Comparison of ENCODE assay signal across 17 cellular contexts in the genomic region with DNA sequence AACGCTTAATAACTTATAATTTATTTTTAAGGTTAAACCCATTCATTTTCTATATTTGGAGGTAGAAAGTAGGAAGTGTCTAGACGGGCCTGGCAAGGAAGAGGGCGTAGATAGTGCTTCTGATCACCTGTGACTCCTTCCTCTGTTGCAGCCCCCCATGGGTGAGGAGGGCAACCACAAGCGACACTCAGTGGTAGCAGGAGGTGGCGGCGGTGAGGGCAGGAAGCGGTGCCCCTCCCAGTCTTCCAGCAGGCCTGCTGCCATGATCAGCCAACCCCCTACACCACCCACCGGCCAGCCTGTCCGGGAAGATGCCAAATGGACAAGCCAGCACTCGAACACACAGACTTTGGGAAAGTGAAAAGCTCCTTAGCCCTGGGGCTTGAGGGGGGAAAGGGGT. TPM values are rescaled to one million over a fixed set of nuclear protein-coding genes. Genes with fewer than 3 reads are reported as not detected.
DNase-seq lines count a peak whose midpoint lies in the region; ATAC-seq and TF ChIP-seq lines count a peak whose summit lies in the region.
"Had no signal": no experiment of that assay in that cellular context is flagged by ENCODE, and none has a peak within 500 bp of the region (broad histone marks: within the 10 kb centered on the region; RNA-seq: fewer than 3 reads in every experiment).

No MANE protein-coding gene starts in this region.

- peak; percentile 19 for DNase-seq in activated CD4-positive, alpha-beta T cell treated with anti-CD3 and anti-CD28 coated beads for 36 hours
- DNase-seq in activated CD4-positive, alpha-beta T cell treated with anti-CD3 and anti-CD28 coated beads for 1 hour: no peak
- peak in 3 of 5 experiments; percentile 14 to 70 (median 55) for DNase-seq in T-helper 2 cell
- DNase-seq in activated naive CD8-positive, alpha-beta T cell treated with anti-CD3 and anti-CD28 coated beads, Interleukin-2, amount 10 ng/mL, durations not matched to agents 7 days and 5 days: peak; percentile 62
- DNase-seq in stimulated activated CD8-positive, alpha-beta memory T cell treated with anti-CD3 and anti-CD28 coated beads, Interleukin-12 subunit alpha, Interleukin-12 subunit beta, amount 100 ng/mL, for 4 hours (ENCODE audit: low read depth): peak; percentile 13
- DNase-seq in nucleus accumbens (lab: John Stamatoyannopoulos, UW): no peak
- no peak for DNase-seq in lower lobe of right lung
- DNase-seq in vagina (ENCODE audit: extremely low spot score in 2 of 2): no peak
- DNase-seq: dermis blood vessel endothelial cell, NCI-H2029, NCI-H748 treated with DMSO at 0.1 percent for 48 hours, RPMI8226, T1000, upper lobe of left lung had no signal

- CTCF ChIA-PET in activated CD4-positive, alpha-beta T cell treated with anti-CD3 and anti-CD28 coated beads for 36 hours (lab: Charles Lee): interaction anchor here (0.6 to 1.2 kb wide), 2 partner anchors 16 to 166 kb away, joined by 3 read pairs; no protein-coding TSS in a partner anchor

- H3K27ac ChIP-seq in lower lobe of right lung: no peak overlapping the region
- H3K27ac ChIP-seq in vagina: no peak overlapping the region
- H3K27ac ChIP-seq: 22Rv1, ascending aorta had no signal

- peaks cover 74% of the 10 kb centered on the region for H3K36me3 Mint-ChIP-seq in activated CD4-positive, alpha-beta T cell treated with anti-CD3 and anti-CD28 coated beads for 36 hours (ENCODE audit: low read depth)
- peaks cover 40% of the 10 kb centered on the region for H3K36me3 Mint-ChIP-seq in activated naive CD8-positive, alpha-beta T cell treated with anti-CD3 and anti-CD28 coated beads, Interleukin-2, amount 10 ng/mL, durations not matched to agents 7 days and 5 days

- H3K27me3 ChIP-seq in lower lobe of right lung (ENCODE audit: low read depth) (no peaks in the 10 kb centered on the region), vagina (no peaks in the 10 kb centered on the region)
- H3K27me3 ChIP-seq: ascending aorta, upper lobe of left lung had no signal

- no peaks in the 10 kb centered on the region for H3K27me3 Mint-ChIP-seq in activated CD4-positive, alpha-beta T cell treated with anti-CD3 and anti-CD28 coated beads for 36 hours
- no peaks in the 10 kb centered on the region for H3K27me3 Mint-ChIP-seq in activated naive CD8-positive, alpha-beta T cell treated with anti-CD3 and anti-CD28 coated beads, Interleukin-2, amount 10 ng/mL, durations not matched to agents 7 days and 5 days

- H3K9me3 ChIP-seq in lower lobe of right lung (no peaks in the 10 kb centered on the region), vagina (no peaks in the 10 kb centered on the region)
- H3K9me3 ChIP-seq: ascending aorta, upper lobe of left lung had no signal

- no peak for ATAC-seq in activated CD4-positive, alpha-beta T cell treated with anti-CD3 and anti-CD28 coated beads for 36 hours
- peak; percentile 84 for ATAC-seq in activated naive CD8-positive, alpha-beta T cell treated with anti-CD3 and anti-CD28 coated beads, Interleukin-2, amount 10 ng/mL, durations not matched to agents 7 days and 5 days (ENCODE audit: low read depth)
- no peak for ATAC-seq in lower lobe of right lung

- no peak for TF ChIP-seq POLR2A in vagina (IDR thresholded peaks at IDR 0.05)

- peaks cover 16% of the 10 kb centered on the region for H3K4me1 ChIP-seq in lower lobe of right lung
- H3K4me1 ChIP-seq in vagina: no peaks in the 10 kb centered on the region
- H3K4me1 ChIP-seq: ascending aorta had no signal

- intact Hi-C loops in activated CD4-positive, alpha-beta T cell treated with anti-CD3 and anti-CD28 coated beads for 36 hours (cut with DNase I, micrococcal nuclease): loop anchor here in 1 of 2 experiments (5.0 kb wide), 1 partner anchor 56 kb away; a partner anchor contains a TSS
- intact Hi-C loops in lower lobe of right lung (cut with DNase I) (loop anchor here (10.0 kb wide), 1 partner anchor 159 kb away; no protein-coding TSS in a partner anchor), vagina (cut with DNase I) (loop anchor here (5.0 kb wide), 1 partner anchor 146 kb away; no protein-coding TSS in a partner anchor)

- H3K9me3 Mint-ChIP-seq in activated CD4-positive, alpha-beta T cell treated with anti-CD3 and anti-CD28 coated beads for 36 hours (ENCODE audit: low read depth): no peaks in the 10 kb centered on the region
- no peaks in the 10 kb centered on the region for H3K9me3 Mint-ChIP-seq in activated naive CD8-positive, alpha-beta T cell treated with anti-CD3 and anti-CD28 coated beads, Interleukin-2, amount 10 ng/mL, durations not matched to agents 7 days and 5 days

- TF ChIP-seq CTCF in lower lobe of right lung (IDR thresholded peaks at IDR 0.05) (no peak), vagina (IDR thresholded peaks at IDR 0.05) (no peak)

- H3K27ac Mint-ChIP-seq in activated CD4-positive, alpha-beta T cell treated with anti-CD3 and anti-CD28 coated beads for 36 hours: peak overlapping the region; percentile 47
- H3K27ac Mint-ChIP-seq in activated naive CD8-positive, alpha-beta T cell treated with anti-CD3 and anti-CD28 coated beads, Interleukin-2, amount 10 ng/mL, durations not matched to agents 7 days and 5 days: peak overlapping the region; percentile 59

- no peak overlapping the region for H3K4me3 ChIP-seq in lower lobe of right lung
- H3K4me3 ChIP-seq in vagina: no peak overlapping the region
- H3K4me3 ChIP-seq: ascending aorta, upper lobe of left lung had no signal

- peaks cover 100% of the 10 kb centered on the region for H3K36me3 ChIP-seq in lower lobe of right lung
- H3K36me3 ChIP-seq in vagina: peaks cover 0 to 82% of the 10 kb centered on the region in 2 donors

- H3K4me3 Mint-ChIP-seq in activated CD4-positive, alpha-beta T cell treated with anti-CD3 and anti-CD28 coated beads for 36 hours: no peak overlapping the region
- H3K4me3 Mint-ChIP-seq in activated naive CD8-positive, alpha-beta T cell treated with anti-CD3 and anti-CD28 coated beads, Interleukin-2, amount 10 ng/mL, durations not matched to agents 7 days and 5 days: peak overlapping the region; percentile 9

- H3K4me1 Mint-ChIP-seq in activated CD4-positive, alpha-beta T cell treated with anti-CD3 and anti-CD28 coated beads for 36 hours: peaks cover 24% of the 10 kb centered on the region
- H3K4me1 Mint-ChIP-seq in activated naive CD8-positive, alpha-beta T cell treated with anti-CD3 and anti-CD28 coated beads, Interleukin-2, amount 10 ng/mL, durations not matched to agents 7 days and 5 days: peaks cover 29% of the 10 kb centered on the region

- POLR2A ChIA-PET in activated CD4-positive, alpha-beta T cell treated with anti-CD3 and anti-CD28 coated beads for 36 hours (lab: Charles Lee): no interaction called here
- POLR2A ChIA-PET in activated naive CD8-positive, alpha-beta T cell treated with anti-CD3 and anti-CD28 coated beads, Interleukin-2, amount 10 ng/mL, durations not matched to agents 7 days and 5 days (lab: Charles Lee): interaction anchor here (0.6 to 0.8 kb wide), 2 partner anchors 55 to 374 kb away, joined by 3 to 5 read pairs; no protein-coding TSS in a partner anchor

RNA-seq across cellular contexts. Expression of a gene that starts 36.7 kb away (rescaled TPM):
- total RNA-seq in activated CD4-positive, alpha-beta T cell treated with anti-CD3 and anti-CD28 coated beads for 36 hours: under 1 TPM in 1 of 2 experiments, not detected in 1; 0.14 TPM
- total RNA-seq in activated naive CD8-positive, alpha-beta T cell treated with anti-CD3 and anti-CD28 coated beads, Interleukin-2, amount 10 ng/mL, durations not matched to agents 7 days and 5 days: not detected
- total RNA-seq in lower lobe of right lung (72.7 TPM), vagina (35.4 TPM)
- total RNA-seq: activated CD8-positive, alpha-beta memory T cell treated with anti-CD3 and anti-CD28 coated beads for 36 hours had no signal

RNA-seq across cellular contexts. Expression of a gene that starts 44.7 kb away (rescaled TPM):
- 10 to 100 TPM; 61.8 to 78.1 TPM for total RNA-seq in activated CD4-positive, alpha-beta T cell treated with anti-CD3 and anti-CD28 coated beads for 36 hours
- 10 to 100 TPM; 77.7 to 78.3 TPM for total RNA-seq in activated naive CD8-positive, alpha-beta T cell treated with anti-CD3 and anti-CD28 coated beads, Interleukin-2, amount 10 ng/mL, durations not matched to agents 7 days and 5 days
- total RNA-seq in lower lobe of right lung (106 TPM), vagina (62.1 TPM)

RNA-seq across cellular contexts. Expression of a gene that starts 58.6 kb away (rescaled TPM):
- total RNA-seq in activated CD4-positive, alpha-beta T cell treated with anti-CD3 and anti-CD28 coated beads for 36 hours: 100 to 1,000 TPM; 225 to 339 TPM
- total RNA-seq in activated naive CD8-positive, alpha-beta T cell treated with anti-CD3 and anti-CD28 coated beads, Interleukin-2, amount 10 ng/mL, durations not matched to agents 7 days and 5 days: 100 to 1,000 TPM; 165 to 175 TPM
- total RNA-seq in lower lobe of right lung (143 TPM), vagina (98.0 TPM)

Comparison
In these comparisons a context has a peak if more than half of its experiments do, and no peak if none do; other contexts are left out.
1. DNase-seq: peak in activated CD4-positive, alpha-beta T cell treated with anti-CD3 and anti-CD28 coated beads for 36 hours (single experiment), T-helper 2 cell (3 of 5), activated naive CD8-positive, alpha-beta T cell treated with anti-CD3 and anti-CD28 coated beads, Interleukin-2, amount 10 ng/mL, durations not matched to agents 7 days and 5 days (single experiment) and stimulated activated CD8-positive, alpha-beta memory T cell treated with anti-CD3 and anti-CD28 coated beads, Interleukin-12 subunit alpha, Interleukin-12 subunit beta, amount 100 ng/mL, for 4 hours (single experiment); none in activated CD4-positive, alpha-beta T cell treated with anti-CD3 and anti-CD28 coated beads for 1 hour (single experiment), nucleus accumbens (0 of 56), lower lobe of right lung (single experiment) and vagina (0 of 2).
2. RNA of a gene that starts 36.7 kb away (total RNA-seq): 72.7 TPM in lower lobe of right lung (single experiment) and 35.4 TPM in vagina (single experiment); not detected in activated naive CD8-positive, alpha-beta T cell treated with anti-CD3 and anti-CD28 coated beads, Interleukin-2, amount 10 ng/mL, durations not matched to agents 7 days and 5 days and 0.14 TPM in activated CD4-positive, alpha-beta T cell treated with anti-CD3 and anti-CD28 coated beads for 36 hours; every median in the first group is over 10 times any median in the second.